1 cellular context compared by ENCODE assay signal in genomic region chr6:28537065-28537464, GRCh38.
TF ChIP-seq lines count a peak whose summit lies in the region.

No MANE protein-coding gene starts in this region.

TF ChIP-seq in IMR-90, 13 proteins besides CTCF, POLR2A, EP300 and RAD21:
- TF ChIP-seq BHLHE40 (IDR thresholded peaks at IDR 0.05; ENCODE audit: low read depth, low read length) (no peak), RCOR1 (IDR thresholded peaks at IDR 0.05; ENCODE audit: insufficient replicate concordance, low read length) (no peak), MAZ (IDR thresholded peaks at IDR 0.05; ENCODE audit: borderline replicate concordance, low read depth, low read length) (no peak), CEBPB (IDR thresholded peaks at IDR 0.05; ENCODE audit: low read depth, low read length) (no peak), SMC3 (IDR thresholded peaks at IDR 0.05; ENCODE audit: low read depth, low read length) (no peak), RFX5 (IDR thresholded peaks at IDR 0.05; ENCODE audit: low read depth, low read length) (no peak), NFE2L2 (IDR thresholded peaks at IDR 0.05; ENCODE audit: low read depth, low read length) (no peak), CHD1 (IDR thresholded peaks at IDR 0.05; ENCODE audit: low read depth, low read length) (no peak), ELK1 (IDR thresholded peaks at IDR 0.05; ENCODE audit: borderline replicate concordance, low read depth, low read length) (no peak), FOS (IDR thresholded peaks at IDR 0.05; ENCODE audit: low read depth, low read length) (no peak)
